1 cellular context compared by ENCODE assay signal in genomic region chr2:38376683-38377500, GRCh38.
TF ChIP-seq lines count a peak whose summit lies in the region.

Gene ATL2 (minus strand): TSS chr2:38377273. CDS start chr2:38377260, 13 bp downstream.

TF ChIP-seq in K562, 482 proteins besides CTCF, POLR2A, EP300 and RAD21 (continued from another document and continues in another):
- TF ChIP-seq, protein P1, sequence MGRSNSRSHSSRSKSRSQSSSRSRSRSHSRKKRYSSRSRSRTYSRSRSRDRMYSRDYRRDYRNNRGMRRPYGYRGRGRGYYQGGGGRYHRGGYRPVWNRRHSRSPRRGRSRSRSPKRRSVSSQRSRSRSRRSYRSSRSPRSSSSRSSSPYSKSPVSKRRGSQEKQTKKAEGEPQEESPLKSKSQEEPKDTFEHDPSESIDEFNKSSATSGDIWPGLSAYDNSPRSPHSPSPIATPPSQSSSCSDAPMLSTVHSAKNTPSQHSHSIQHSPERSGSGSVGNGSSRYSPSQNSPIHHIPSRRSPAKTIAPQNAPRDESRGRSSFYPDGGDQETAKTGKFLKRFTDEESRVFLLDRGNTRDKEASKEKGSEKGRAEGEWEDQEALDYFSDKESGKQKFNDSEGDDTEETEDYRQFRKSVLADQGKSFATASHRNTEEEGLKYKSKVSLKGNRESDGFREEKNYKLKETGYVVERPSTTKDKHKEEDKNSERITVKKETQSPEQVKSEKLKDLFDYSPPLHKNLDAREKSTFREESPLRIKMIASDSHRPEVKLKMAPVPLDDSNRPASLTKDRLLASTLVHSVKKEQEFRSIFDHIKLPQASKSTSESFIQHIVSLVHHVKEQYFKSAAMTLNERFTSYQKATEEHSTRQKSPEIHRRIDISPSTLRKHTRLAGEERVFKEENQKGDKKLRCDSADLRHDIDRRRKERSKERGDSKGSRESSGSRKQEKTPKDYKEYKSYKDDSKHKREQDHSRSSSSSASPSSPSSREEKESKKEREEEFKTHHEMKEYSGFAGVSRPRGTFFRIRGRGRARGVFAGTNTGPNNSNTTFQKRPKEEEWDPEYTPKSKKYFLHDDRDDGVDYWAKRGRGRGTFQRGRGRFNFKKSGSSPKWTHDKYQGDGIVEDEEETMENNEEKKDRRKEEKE (IDR thresholded peaks at IDR 0.05; ENCODE audit: borderline replicate concordance in 1 of 2, control insufficient read depth in 1 of 2, low read depth in 2 of 2, low read length in 1 of 2): no peak
- TF ChIP-seq, protein P2, sequence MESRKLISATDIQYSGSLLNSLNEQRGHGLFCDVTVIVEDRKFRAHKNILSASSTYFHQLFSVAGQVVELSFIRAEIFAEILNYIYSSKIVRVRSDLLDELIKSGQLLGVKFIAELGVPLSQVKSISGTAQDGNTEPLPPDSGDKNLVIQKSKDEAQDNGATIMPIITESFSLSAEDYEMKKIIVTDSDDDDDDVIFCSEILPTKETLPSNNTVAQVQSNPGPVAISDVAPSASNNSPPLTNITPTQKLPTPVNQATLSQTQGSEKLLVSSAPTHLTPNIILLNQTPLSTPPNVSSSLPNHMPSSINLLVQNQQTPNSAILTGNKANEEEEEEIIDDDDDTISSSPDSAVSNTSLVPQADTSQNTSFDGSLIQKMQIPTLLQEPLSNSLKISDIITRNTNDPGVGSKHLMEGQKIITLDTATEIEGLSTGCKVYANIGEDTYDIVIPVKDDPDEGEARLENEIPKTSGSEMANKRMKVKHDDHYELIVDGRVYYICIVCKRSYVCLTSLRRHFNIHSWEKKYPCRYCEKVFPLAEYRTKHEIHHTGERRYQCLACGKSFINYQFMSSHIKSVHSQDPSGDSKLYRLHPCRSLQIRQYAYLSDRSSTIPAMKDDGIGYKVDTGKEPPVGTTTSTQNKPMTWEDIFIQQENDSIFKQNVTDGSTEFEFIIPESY (CRISPR knock-in tag; IDR thresholded peaks at IDR 0.05): peak; percentile 43
- TF ChIP-seq ZNF561 (CRISPR knock-in tag; conservative IDR thresholded peaks at IDR 0.05): no peak
- TF ChIP-seq ZNF23 (CRISPR knock-in tag; IDR thresholded peaks at IDR 0.05): no peak
- no peak for TF ChIP-seq HES1 (IDR thresholded peaks at IDR 0.05; ENCODE audit: low read depth)
- no peak for TF ChIP-seq CBX2 (IDR thresholded peaks at IDR 0.05; ENCODE audit: insufficient read depth, low read length, poor library complexity, severe bottlenecking)
- TF ChIP-seq ZNF77 (CRISPR knock-in tag; IDR thresholded peaks at IDR 0.05): no peak
- 0 out of 2 replicates have a peak, but pooled peaks have one; percentile 12 for TF ChIP-seq ZBTB34 (CRISPR knock-in tag; IDR thresholded peaks at IDR 0.05)
- TF ChIP-seq ZNF431 (CRISPR knock-in tag; IDR thresholded peaks at IDR 0.05): no peak
- TF ChIP-seq HMGN3 (IDR thresholded peaks at IDR 0.05; ENCODE audit: borderline replicate concordance, extremely low read depth, insufficient read length, low read depth, low read length): peak; percentile 80
- no peak for TF ChIP-seq GTF3C2 (IDR thresholded peaks at IDR 0.05; ENCODE audit: borderline replicate concordance, extremely low read depth, insufficient read length)
- TF ChIP-seq ZBED1 (IDR thresholded peaks at IDR 0.05): no peak
- TF ChIP-seq TRIM24 (IDR thresholded peaks at IDR 0.05): no peak
- TF ChIP-seq SMARCC2 (IDR thresholded peaks at IDR 0.05; ENCODE audit: low read depth): no peak
- TF ChIP-seq BRD9 (IDR thresholded peaks at IDR 0.05; ENCODE audit: low read depth, partially characterized antibody): no peak
- TF ChIP-seq DPF2 (IDR thresholded peaks at IDR 0.05): no peak
- TF ChIP-seq, protein P3, sequence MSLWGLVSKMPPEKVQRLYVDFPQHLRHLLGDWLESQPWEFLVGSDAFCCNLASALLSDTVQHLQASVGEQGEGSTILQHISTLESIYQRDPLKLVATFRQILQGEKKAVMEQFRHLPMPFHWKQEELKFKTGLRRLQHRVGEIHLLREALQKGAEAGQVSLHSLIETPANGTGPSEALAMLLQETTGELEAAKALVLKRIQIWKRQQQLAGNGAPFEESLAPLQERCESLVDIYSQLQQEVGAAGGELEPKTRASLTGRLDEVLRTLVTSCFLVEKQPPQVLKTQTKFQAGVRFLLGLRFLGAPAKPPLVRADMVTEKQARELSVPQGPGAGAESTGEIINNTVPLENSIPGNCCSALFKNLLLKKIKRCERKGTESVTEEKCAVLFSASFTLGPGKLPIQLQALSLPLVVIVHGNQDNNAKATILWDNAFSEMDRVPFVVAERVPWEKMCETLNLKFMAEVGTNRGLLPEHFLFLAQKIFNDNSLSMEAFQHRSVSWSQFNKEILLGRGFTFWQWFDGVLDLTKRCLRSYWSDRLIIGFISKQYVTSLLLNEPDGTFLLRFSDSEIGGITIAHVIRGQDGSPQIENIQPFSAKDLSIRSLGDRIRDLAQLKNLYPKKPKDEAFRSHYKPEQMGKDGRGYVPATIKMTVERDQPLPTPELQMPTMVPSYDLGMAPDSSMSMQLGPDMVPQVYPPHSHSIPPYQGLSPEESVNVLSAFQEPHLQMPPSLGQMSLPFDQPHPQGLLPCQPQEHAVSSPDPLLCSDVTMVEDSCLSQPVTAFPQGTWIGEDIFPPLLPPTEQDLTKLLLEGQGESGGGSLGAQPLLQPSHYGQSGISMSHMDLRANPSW (CRISPR knock-in tag; IDR thresholded peaks at IDR 0.05): no peak; the same call in 1 of the 2 replicates
- no peak for TF ChIP-seq BRCA1 (IDR thresholded peaks at IDR 0.05)
- TF ChIP-seq BRCA1 (CRISPR knock-in tag; IDR thresholded peaks at IDR 0.05): no peak
- no peak for TF ChIP-seq TCF3 (CRISPR knock-in tag; IDR thresholded peaks at IDR 0.05)
- no peak for TF ChIP-seq BDP1 (IDR thresholded peaks at IDR 0.05; ENCODE audit: insufficient read depth, insufficient read length)
- TF ChIP-seq NFE2L1 (tag; IDR thresholded peaks at IDR 0.05; ENCODE audit: borderline replicate concordance, low read depth): no peak
- TF ChIP-seq KLF13 (tag; IDR thresholded peaks at IDR 0.05; ENCODE audit: borderline replicate concordance, low read depth): peak; percentile 49; the same call in 1 of the 2 replicates
- TF ChIP-seq, protein P4, sequence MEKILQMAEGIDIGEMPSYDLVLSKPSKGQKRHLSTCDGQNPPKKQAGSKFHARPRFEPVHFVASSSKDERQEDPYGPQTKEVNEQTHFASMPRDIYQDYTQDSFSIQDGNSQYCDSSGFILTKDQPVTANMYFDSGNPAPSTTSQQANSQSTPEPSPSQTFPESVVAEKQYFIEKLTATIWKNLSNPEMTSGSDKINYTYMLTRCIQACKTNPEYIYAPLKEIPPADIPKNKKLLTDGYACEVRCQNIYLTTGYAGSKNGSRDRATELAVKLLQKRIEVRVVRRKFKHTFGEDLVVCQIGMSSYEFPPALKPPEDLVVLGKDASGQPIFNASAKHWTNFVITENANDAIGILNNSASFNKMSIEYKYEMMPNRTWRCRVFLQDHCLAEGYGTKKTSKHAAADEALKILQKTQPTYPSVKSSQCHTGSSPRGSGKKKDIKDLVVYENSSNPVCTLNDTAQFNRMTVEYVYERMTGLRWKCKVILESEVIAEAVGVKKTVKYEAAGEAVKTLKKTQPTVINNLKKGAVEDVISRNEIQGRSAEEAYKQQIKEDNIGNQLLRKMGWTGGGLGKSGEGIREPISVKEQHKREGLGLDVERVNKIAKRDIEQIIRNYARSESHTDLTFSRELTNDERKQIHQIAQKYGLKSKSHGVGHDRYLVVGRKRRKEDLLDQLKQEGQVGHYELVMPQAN (IDR thresholded peaks at IDR 0.05; ENCODE audit: borderline replicate concordance): no peak
- no peak for TF ChIP-seq ZZZ3 (IDR thresholded peaks at IDR 0.05)
- no peak for TF ChIP-seq NELFE (IDR thresholded peaks at IDR 0.05; ENCODE audit: insufficient read depth, insufficient read length)
- no peak for TF ChIP-seq RAD51 (IDR thresholded peaks at IDR 0.05; ENCODE audit: borderline replicate concordance, low read depth)
- no peak for TF ChIP-seq ZNF79 (CRISPR knock-in tag; IDR thresholded peaks at IDR 0.05; ENCODE audit: low read depth)
- peak; percentile 72 for TF ChIP-seq PCBP1 (IDR thresholded peaks at IDR 0.05; ENCODE audit: low read depth, low read length, poor library complexity, severe bottlenecking)
- TF ChIP-seq RBM34 (IDR thresholded peaks at IDR 0.05; ENCODE audit: borderline replicate concordance, insufficient read depth, low read length): no peak
- TF ChIP-seq MEIS2 (IDR thresholded peaks at IDR 0.05; ENCODE audit: partially characterized antibody): no peak
- TF ChIP-seq ZNF217 (CRISPR knock-in tag; IDR thresholded peaks at IDR 0.05): no peak
- no peak for TF ChIP-seq ZNF398 (CRISPR knock-in tag; IDR thresholded peaks at IDR 0.05)
- no peak for TF ChIP-seq SNRNP70 (optimal IDR thresholded peaks at IDR 0.05; ENCODE audit: low read depth, low read length)
- no peak for TF ChIP-seq NCOA1 (IDR thresholded peaks at IDR 0.05; ENCODE audit: low read depth)
- no peak for TF ChIP-seq TCF7L2 (IDR thresholded peaks at IDR 0.05; ENCODE audit: low read depth, low read length)
- no peak; the same call in 1 of the 2 replicates for TF ChIP-seq NFATC3 (IDR thresholded peaks at IDR 0.05)
- TF ChIP-seq NFYB (IDR thresholded peaks at IDR 0.05; ENCODE audit: extremely low read depth, insufficient read length): no peak
- no peak for TF ChIP-seq MCM3 (IDR thresholded peaks at IDR 0.05)
- TF ChIP-seq ZNF165 (CRISPR knock-in tag; IDR thresholded peaks at IDR 0.05; ENCODE audit: borderline replicate concordance): peak; percentile 76; the same call in 1 of the 2 replicates
- peak; percentile 97 for TF ChIP-seq TOE1 (IDR thresholded peaks at IDR 0.05; ENCODE audit: borderline replicate concordance)
- TF ChIP-seq TOE1 (CRISPR knock-in tag; IDR thresholded peaks at IDR 0.05; ENCODE audit: borderline replicate concordance, low read depth): no peak
- no peak for TF ChIP-seq TSHZ1 (CRISPR knock-in tag; IDR thresholded peaks at IDR 0.05)
- TF ChIP-seq SMAD4 (CRISPR knock-in tag; conservative IDR thresholded peaks at IDR 0.05): peak; percentile 74
- no peak for TF ChIP-seq CREBBP (IDR thresholded peaks at IDR 0.05; ENCODE audit: low read depth, low read length)
